ENCODE assay signal across 8 cellular contexts in genomic region chr4:56976878-56977320, GRCh38. TPM values are rescaled to one million over a fixed set of nuclear protein-coding genes. Genes with fewer than 3 reads are reported as not detected.
DNase-seq lines count a peak whose midpoint lies in the region; ATAC-seq and TF ChIP-seq lines count a peak whose summit lies in the region.

No MANE protein-coding gene starts in this region.

- POLR2A ChIA-PET in AG04449 (lab: Yijun Ruan, JAX), result interaction anchor here (0.8 to 1.6 kb wide), 6 partner anchors 12 to 117 kb away, joined by 3 to 20 read pairs (median 4); partner anchors contain the start of gene REST

- CTCF ChIA-PET in AG04449 (lab: Yijun Ruan, JAX), result interaction anchor here (0.9 to 2.7 kb wide), 5 partner anchors 11 to 89 kb away, joined by 3 to 8 read pairs (median 5); no protein-coding TSS in a partner anchor

- H3K9me3 ChIP-seq in SJSA1 (replicated peaks), result peaks cover 8% of the 10 kb centered on the region; the same call in 1 of the 2 replicates

- H3K27me3 ChIP-seq in SJSA1 (replicated peaks), result no peaks in the 10 kb centered on the region

- H3K4me3 ChIP-seq in AG04449 (ENCODE audit: low read depth, low read length) (peak overlapping the region; percentile 99), SJSA1 (peak overlapping the region; percentile 80), astrocyte of the spinal cord (ENCODE audit: low read depth, low read length) (peak overlapping the region; percentile 89)

- in situ Hi-C loops in astrocyte of the spinal cord (cut with HindIII; ENCODE audit: low sequenced_read_pairs), result no loop called here

- H3K36me3 ChIP-seq in SJSA1, result peaks cover 56% of the 10 kb centered on the region

- ATAC-seq in GM18858 (IDR thresholded peaks at IDR 0.05; ENCODE audit: unreplicated experiment) (peak; percentile 13), HG03097 (IDR thresholded peaks at IDR 0.05; ENCODE audit: low FRiP score, unreplicated experiment) (peak; percentile 25)

- DNase-seq in AG04449 (ENCODE audit: low read depth, low spot score) (no peak), SJSA1 (ENCODE audit: low read depth in 1 of 2, low spot score in 2 of 2) (peak in 1 of 2 experiments; percentile 49), astrocyte of the spinal cord (ENCODE audit: low read depth, low spot score) (no peak), islet precursor cell (peak; percentile 81), superior temporal gyrus (ENCODE audit: extremely low spot score) (no peak)
- peak; percentile 35 for DNase-seq in stimulated activated CD4-positive, alpha-beta T cell treated with anti-CD3 and anti-CD28 coated beads, Interleukin-2, amount 100 ng/mL, for 4 hours (ENCODE audit: low read depth)

- TF ChIP-seq CTCF in AG04449 (IDR thresholded peaks at IDR 0.05; ENCODE audit: insufficient read depth, low read length, missing control alignments) (no peak), astrocyte of the spinal cord (IDR thresholded peaks at IDR 0.05; ENCODE audit: low read depth, low read length) (no peak)

- no peak overlapping the region; the same call in none of the 2 replicates for H3K27ac ChIP-seq in SJSA1

- H3K4me1 ChIP-seq in SJSA1 (replicated peaks), result peaks cover 38% of the 10 kb centered on the region

RNA-seq across cellular contexts. Expression of gene NOA1, which starts 0.5 kb away (rescaled TPM):
- total RNA-seq in SJSA1 (2014; rRNA removed; shearing (Covaris generic)), result 11.6 and 13.1 TPM in 2 replicates

RNA-seq across cellular contexts. Expression of gene POLR2B, which starts 1.8 kb away (rescaled TPM):
- total RNA-seq in SJSA1 (2014; rRNA removed; shearing (Covaris generic)), result 173 and 187 TPM in 2 replicates

Comparison
In these comparisons a context has a peak if more than half of its experiments do, and no peak if none do; other contexts are left out.
1. DNase-seq: peak in islet precursor cell (single experiment) and stimulated activated CD4-positive, alpha-beta T cell treated with anti-CD3 and anti-CD28 coated beads, Interleukin-2, amount 100 ng/mL, for 4 hours (single experiment); none in AG04449 (single experiment), astrocyte of the spinal cord (single experiment) and superior temporal gyrus (single experiment).
2. Peak in every context shown above with its lines, with median percentiles within 50 percentile points of each other: H3K4me3 ChIP-seq.